In genomic region chr12:39685854-39686608, GRCh38 we compare ENCODE assay signal across 1 cellular context.
TF ChIP-seq lines count a peak whose summit lies in the region.

No MANE protein-coding gene starts in this region.

TF ChIP-seq in H1, 55 proteins besides CTCF, POLR2A, EP300 and RAD21:
- no peak for TF ChIP-seq MAX (IDR thresholded peaks at IDR 0.05)
- no peak for TF ChIP-seq BCL11A (IDR thresholded peaks at IDR 0.05; ENCODE audit: low read depth in 2 of 2, low read length in 2 of 2)
- TF ChIP-seq SP4 (IDR thresholded peaks at IDR 0.05; ENCODE audit: low read length): no peak
